In the genomic region with DNA sequence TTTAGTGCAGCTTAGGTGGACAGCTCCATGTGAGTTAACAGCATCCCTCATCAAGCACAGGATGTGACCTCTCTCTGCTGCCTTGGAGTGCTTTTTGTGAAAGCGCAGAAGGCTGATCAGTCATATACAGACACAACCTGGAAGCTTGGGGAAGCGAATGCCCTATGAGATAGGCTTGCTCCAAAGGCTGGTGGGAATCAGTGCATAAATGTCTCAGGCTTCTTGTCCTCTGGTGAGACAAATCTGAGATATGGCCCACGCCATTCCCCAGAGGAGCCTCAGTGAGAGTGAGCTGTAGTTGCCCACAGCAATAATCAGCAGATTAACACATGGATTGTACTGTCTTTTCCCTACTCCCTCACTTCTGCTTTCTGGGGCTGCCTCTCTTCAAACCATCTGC, we compare ENCODE assay signal across 18 cellular contexts.
DNase-seq lines count a peak whose midpoint lies in the region; ATAC-seq and TF ChIP-seq lines count a peak whose summit lies in the region.
"Had no signal": no experiment of that assay in that cellular context is flagged by ENCODE, and none has a peak within 500 bp of the region (broad histone marks: within the 10 kb centered on the region; RNA-seq: fewer than 3 reads in every experiment).

No MANE protein-coding gene starts in this region.

- H3K4me1 Mint-ChIP-seq in neural progenitor cell: peaks cover 6% of the 10 kb centered on the region

- no peak overlapping the region for H3K4me3 Mint-ChIP-seq in neural progenitor cell
- H3K4me3 Mint-ChIP-seq: CD4-positive, alpha-beta memory T cell had no signal

- H3K4me2 ChIP-seq in neural progenitor cell: no peak overlapping the region

- no peaks in the 10 kb centered on the region for H3F3A ChIP-seq in neural progenitor cell (ENCODE audit: low read depth)

- no peaks in the 10 kb centered on the region for H4K20me1 ChIP-seq in neural progenitor cell (ENCODE audit: low read depth)

- no peaks in the 10 kb centered on the region for H3K27me3 ChIP-seq in WERI-Rb-1 (ENCODE audit: insufficient read depth, low read depth, severe bottlenecking)
- H3K27me3 ChIP-seq in neural progenitor cell: no peaks in the 10 kb centered on the region
- H3K27me3 ChIP-seq in upper lobe of right lung: no peaks in the 10 kb centered on the region
- H3K27me3 ChIP-seq: BE2C, SJSA1 had no signal

- H3K36me3 Mint-ChIP-seq in neural progenitor cell: no peaks in the 10 kb centered on the region
- H3K36me3 Mint-ChIP-seq: CD4-positive, alpha-beta memory T cell had no signal

- intact Hi-C loops in upper lobe of right lung (cut with DNase I): no loop called here

- H3K36me3 ChIP-seq in WERI-Rb-1 (no peaks in the 10 kb centered on the region), neural progenitor cell (no peaks in the 10 kb centered on the region), upper lobe of right lung (no peaks in the 10 kb centered on the region)
- H3K36me3 ChIP-seq: BE2C, SJSA1 had no signal

- peak overlapping the region; percentile 8 for H2AFZ ChIP-seq in neural progenitor cell (replicated peaks)

- H3K4me1 ChIP-seq in neural progenitor cell (peaks cover 25% of the 10 kb centered on the region), upper lobe of right lung (no peaks in the 10 kb centered on the region)
- H3K4me1 ChIP-seq: BE2C, SJSA1 had no signal

- no peaks in the 10 kb centered on the region for H3K27me3 Mint-ChIP-seq in neural progenitor cell (ENCODE audit: insufficient read depth, low read depth)

- H3K9ac ChIP-seq in neural progenitor cell: no peak overlapping the region

- DNase-seq in NCI-H82 (lab: John Stamatoyannopoulos, UW) (peak; percentile 2), NCI-H82 treated with DMSO at 0.1 percent for 48 hours (lab: John Stamatoyannopoulos, UW; ENCODE audit: unreplicated experiment) (no peak), MV-4-11 (lab: John Stamatoyannopoulos, UW) (peak; percentile 54), WERI-Rb-1 (peak; percentile 10), neural progenitor cell (ENCODE audit: low spot score) (no peak), SW 1271 (lab: John Stamatoyannopoulos, UW) (no peak), upper lobe of right lung (no peak), NCI-H446 treated with DMSO at 0.1 percent for 48 hours (lab: John Stamatoyannopoulos, UW) (no peak)
- DNase-seq: 8988T; BE2C; CD4-positive, alpha-beta memory T cell; DMS53; NCI-H1105 treated with DMSO at 0.1 percent for 48 hours; NCI-H1694; NCI-H2107; NCI-H2227 treated with DMSO at 0.1 percent for 48 hours; NCI-H524 had no signal

- H3K9me3 ChIP-seq in WERI-Rb-1 (ENCODE audit: severe bottlenecking): no peaks in the 10 kb centered on the region
- H3K9me3 ChIP-seq in neural progenitor cell (ENCODE audit: low read depth): no peaks in the 10 kb centered on the region
- no peaks in the 10 kb centered on the region for H3K9me3 ChIP-seq in upper lobe of right lung
- H3K9me3 ChIP-seq: BE2C, SJSA1 had no signal

- ATAC-seq in upper lobe of right lung: no peak

- no peak for TF ChIP-seq CTCF in WERI-Rb-1 (IDR thresholded peaks at IDR 0.05; ENCODE audit: low read depth, low read length)
- TF ChIP-seq CTCF in neural progenitor cell (IDR thresholded peaks at IDR 0.05): no peak
- TF ChIP-seq CTCF in upper lobe of right lung (IDR thresholded peaks at IDR 0.05): no peak

- H3K4me3 ChIP-seq in WERI-Rb-1 (ENCODE audit: low read depth, low read length) (no peak overlapping the region), neural progenitor cell (no peak overlapping the region), upper lobe of right lung (no peak overlapping the region)
- H3K4me3 ChIP-seq: SJSA1 had no signal

- H3K27ac ChIP-seq in WERI-Rb-1 (no peak overlapping the region), neural progenitor cell (no peak overlapping the region), upper lobe of right lung (no peak overlapping the region)
- H3K27ac ChIP-seq: SJSA1 had no signal

- no peaks in the 10 kb centered on the region for H3K79me2 ChIP-seq in neural progenitor cell (ENCODE audit: low read depth)

- no peaks in the 10 kb centered on the region for H3K9me3 Mint-ChIP-seq in neural progenitor cell
- H3K9me3 Mint-ChIP-seq: CD4-positive, alpha-beta memory T cell had no signal

- no peak overlapping the region for H3K27ac Mint-ChIP-seq in neural progenitor cell
- H3K27ac Mint-ChIP-seq: CD4-positive, alpha-beta memory T cell had no signal

Comparison
In these comparisons a context has a peak if more than half of its experiments do, and no peak if none do; other contexts are left out.
1. DNase-seq: peak in NCI-H82 (single experiment), MV-4-11 (single experiment) and WERI-Rb-1 (single experiment); none in NCI-H82 treated with DMSO at 0.1 percent for 48 hours (single experiment), neural progenitor cell (single experiment), SW 1271 (0 of 2), upper lobe of right lung (single experiment) and NCI-H446 treated with DMSO at 0.1 percent for 48 hours (single experiment).